Comparison of ENCODE assay signal across 23 cellular contexts in the genomic region with DNA sequence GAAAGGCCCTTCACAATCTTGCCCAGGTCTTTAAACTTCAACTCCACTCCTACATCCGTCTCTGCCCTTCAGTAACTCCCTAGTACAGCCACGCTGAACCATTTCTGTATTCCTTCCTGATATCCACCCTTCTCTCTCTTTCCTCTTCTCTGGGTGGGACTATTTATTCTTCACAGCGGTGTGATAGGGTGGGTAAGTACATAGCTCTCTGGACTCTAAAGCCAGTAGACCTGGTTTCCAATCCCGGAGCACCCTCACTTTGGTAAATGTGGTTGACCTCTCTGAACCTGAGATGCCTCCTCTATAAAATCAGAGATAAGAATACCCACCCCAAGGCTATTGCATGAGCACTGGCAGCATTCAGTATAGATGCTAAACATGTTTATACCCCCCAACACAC.
"Had no signal": no experiment of that assay in that cellular context is flagged by ENCODE, and none has a peak within 500 bp of the region (broad histone marks: within the 10 kb centered on the region; RNA-seq: fewer than 3 reads in every experiment).

No MANE protein-coding gene starts in this region.

- DNase-seq: activated CD4-positive, alpha-beta T cell treated with anti-CD3 and anti-CD28 coated beads for 48 hours; activated CD4-positive, alpha-beta T cell treated with anti-CD3 and anti-CD28 coated beads, Interleukin-2, amount 50 U/mL, for 48 hours; activated CD4-positive, CD25-positive, alpha-beta regulatory T cell treated with anti-CD3 and anti-CD28 coated beads, Interleukin-2, amount 50 U/mL, for 72 hours; activated CD8-positive, alpha-beta memory T cell treated with anti-CD3 and anti-CD28 coated beads, Interleukin-2, amount 10 ng/mL, durations not matched to agents 7 days and 5 days; activated effector memory CD4-positive, alpha-beta T cell treated with Interleukin-2 at 50 U/mL for 16 hours; activated naive CD4-positive, alpha-beta T cell; activated T-cell treated with anti-CD3 and anti-CD28 coated beads, Interleukin-2, amount 50 U/mL, for 24 hours; brain microvascular endothelial cell; cerebellar nuclear complex; KG1; NCI-H1092 treated with DMSO at 0.1 percent for 48 hours; NCI-H1417 treated with DMSO at 0.1 percent for 48 hours; NCI-H1694; NCI-H2029 treated with DMSO at 0.1 percent for 48 hours; NCI-H510A treated with DMSO at 0.1 percent for 48 hours; NCI-H69; SIG-M5; T-helper 17 cell; T-helper 9 cell had no signal

- H3K4me3 Mint-ChIP-seq: activated CD8-positive, alpha-beta memory T cell treated with anti-CD3 and anti-CD28 coated beads, Interleukin-2, amount 10 ng/mL, durations not matched to agents 7 days and 5 days; activated naive CD4-positive, alpha-beta T cell treated with anti-CD3 and anti-CD28 coated beads, Interleukin-2, amount 50 U/mL, for 24 hours; activated T-cell treated with anti-CD3 and anti-CD28 coated beads, Interleukin-2, amount 50 U/mL, for 24 hours; activated T-helper 1 cell treated with anti-CD3 and anti-CD28 coated beads, Interleukin-12 subunit alpha, Interleukin-12 subunit beta, Interleukin-2, Interleukin-4 antibody, amounts not matched to agents 30 ng/mL and 10 ng/mL and 1 ng/mL, durations not matched to agents 14 hours and 24 hours and 36 hours; T-helper 17 cell; WTC11 had no signal

- H3K27ac Mint-ChIP-seq: activated CD8-positive, alpha-beta memory T cell treated with anti-CD3 and anti-CD28 coated beads, Interleukin-2, amount 10 ng/mL, durations not matched to agents 7 days and 5 days; activated naive CD4-positive, alpha-beta T cell treated with anti-CD3 and anti-CD28 coated beads, Interleukin-2, amount 50 U/mL, for 24 hours; activated T-cell treated with anti-CD3 and anti-CD28 coated beads, Interleukin-2, amount 50 U/mL, for 24 hours; activated T-helper 1 cell treated with anti-CD3 and anti-CD28 coated beads, Interleukin-12 subunit alpha, Interleukin-12 subunit beta, Interleukin-2, Interleukin-4 antibody, amounts not matched to agents 30 ng/mL and 10 ng/mL and 1 ng/mL, durations not matched to agents 14 hours and 24 hours and 36 hours; T-helper 17 cell; WTC11 had no signal

- H3K9me3 Mint-ChIP-seq: activated naive CD4-positive, alpha-beta T cell treated with anti-CD3 and anti-CD28 coated beads, Interleukin-2, amount 50 U/mL, for 24 hours; activated T-cell treated with anti-CD3 and anti-CD28 coated beads, Interleukin-2, amount 50 U/mL, for 24 hours; activated T-helper 1 cell treated with anti-CD3 and anti-CD28 coated beads, Interleukin-12 subunit alpha, Interleukin-12 subunit beta, Interleukin-2, Interleukin-4 antibody, amounts not matched to agents 30 ng/mL and 10 ng/mL and 1 ng/mL, durations not matched to agents 14 hours and 24 hours and 36 hours had no signal

- H3K4me1 Mint-ChIP-seq: activated CD8-positive, alpha-beta memory T cell treated with anti-CD3 and anti-CD28 coated beads, Interleukin-2, amount 10 ng/mL, durations not matched to agents 7 days and 5 days; T-helper 17 cell had no signal

- FAIRE-seq: RCC 7860 had no signal

- H3K36me3 Mint-ChIP-seq: activated naive CD4-positive, alpha-beta T cell treated with anti-CD3 and anti-CD28 coated beads, Interleukin-2, amount 50 U/mL, for 24 hours had no signal
